1 cellular context compared by ENCODE assay signal in genomic region chr1:114764689-114765088, GRCh38.
TF ChIP-seq lines count a peak whose summit lies in the region.

No MANE protein-coding gene starts in this region.

TF ChIP-seq in K562, 482 proteins besides CTCF, POLR2A, EP300 and RAD21:
- TF ChIP-seq TGIF2 (CRISPR knock-in tag; IDR thresholded peaks at IDR 0.05) = no peak
- no peak for TF ChIP-seq RFX5 (IDR thresholded peaks at IDR 0.05; ENCODE audit: low read depth, low read length)
- peak; percentile 95 for TF ChIP-seq ZBTB33 (CRISPR knock-in tag; IDR thresholded peaks at IDR 0.05)
- TF ChIP-seq ZBTB8A (IDR thresholded peaks at IDR 0.05; ENCODE audit: partially characterized antibody) = no peak
- TF ChIP-seq HCFC1 (IDR thresholded peaks at IDR 0.05; ENCODE audit: low read depth, low read length) = no peak
- TF ChIP-seq ZNF143 (CRISPR knock-in tag; IDR thresholded peaks at IDR 0.05) = no peak
- TF ChIP-seq ZBTB2 (IDR thresholded peaks at IDR 0.05) = no peak
- no peak for TF ChIP-seq GTF2F1 (IDR thresholded peaks at IDR 0.05; ENCODE audit: low read depth, low read length)
- peak; percentile 36; the same call in 1 of the 2 replicates for TF ChIP-seq CC2D1A (IDR thresholded peaks at IDR 0.05)
- TF ChIP-seq POU5F1 (IDR thresholded peaks at IDR 0.05; ENCODE audit: borderline replicate concordance, low read depth, low read length, partially characterized antibody) = no peak
- TF ChIP-seq CBX3 (IDR thresholded peaks at IDR 0.05; ENCODE audit: borderline replicate concordance in 1 of 2, low read length in 2 of 2) = 0 out of 3 replicates have a peak, but pooled peaks of 1 of the 2 experiments have one; percentile 29
- TF ChIP-seq BRD4 (IDR thresholded peaks at IDR 0.05) = no peak
